18 cellular contexts compared by ENCODE assay signal in genomic region chr3:172643780-172644179, GRCh38.
A peak's percentile ranks its signal among the peaks of the same experiment; 100 is the strongest.
DNase-seq lines count a peak whose midpoint lies in the region; ATAC-seq and TF ChIP-seq lines count a peak whose summit lies in the region.
"Had no signal": no experiment of that assay in that cellular context is flagged by ENCODE, and none has a peak within 500 bp of the region (broad histone marks: within the 10 kb centered on the region; RNA-seq: fewer than 3 reads in every experiment).

No MANE protein-coding gene starts in this region.

- H3K23ac ChIP-seq in mesendoderm (ENCODE audit: low read length), result no peak overlapping the region

- no peak overlapping the region for H2BK120ac ChIP-seq in mesendoderm (ENCODE audit: low read depth, low read length)

- DNase-seq in AML-193 (lab: John Stamatoyannopoulos, UW) (peak; percentile 55 to 58), Karpas-422 (peak; percentile 4), esophagus muscularis mucosa (ENCODE audit: extremely low spot score) (peak; percentile 42), mesendoderm (no peak)
- no peak for DNase-seq in activated CD4-positive, alpha-beta T cell treated with anti-CD3 and anti-CD28 coated beads for 1 hour
- DNase-seq: 8988T; ACHN; C1 segment of cervical spinal cord; Calu3; CD4-positive, alpha-beta memory T cell; COR-L47; DMS53; DMS79 treated with DMSO at 0.1 percent for 48 hours; GM23248; H7; HCEC 1CT had no signal

- H3K4me2 ChIP-seq in Karpas-422 (ENCODE audit: low read depth, low read length, poor library complexity, severe bottlenecking) (no peak overlapping the region), mesendoderm (ENCODE audit: low read length) (no peak overlapping the region)
- H3K4me2 ChIP-seq: A549 had no signal

- no peaks in the 10 kb centered on the region for H3K9me3 ChIP-seq in Karpas-422 (ENCODE audit: low read length)
- no peaks in the 10 kb centered on the region for H3K9me3 ChIP-seq in esophagus muscularis mucosa
- H3K9me3 ChIP-seq: A549 had no signal

- TF ChIP-seq EP300 in esophagus muscularis mucosa (IDR thresholded peaks at IDR 0.05), result no peak

- H3K9ac ChIP-seq in Karpas-422 (ENCODE audit: low read length) (no peak overlapping the region), mesendoderm (ENCODE audit: low read length) (no peak overlapping the region)
- H3K9ac ChIP-seq: GM23248 had no signal

- H3K4me3 ChIP-seq in Karpas-422 (ENCODE audit: low read length), result no peak overlapping the region
- no peak overlapping the region for H3K4me3 ChIP-seq in esophagus muscularis mucosa
- H3K4me3 ChIP-seq in mesendoderm (ENCODE audit: low read length), result no peak overlapping the region
- H3K4me3 ChIP-seq: A549, GM23248 had no signal

- H3K79me2 ChIP-seq in Karpas-422 (ENCODE audit: low read length) (no peaks in the 10 kb centered on the region), mesendoderm (ENCODE audit: control insufficient read depth, insufficient read depth, low read length) (no peaks in the 10 kb centered on the region)

- TF ChIP-seq CTCF in esophagus muscularis mucosa (IDR thresholded peaks at IDR 0.05), result no peak

- H4K8ac ChIP-seq in mesendoderm (ENCODE audit: low read depth, low read length), result no peak overlapping the region

- no peaks in the 10 kb centered on the region for H4K20me1 ChIP-seq in Karpas-422 (ENCODE audit: insufficient read depth, low read depth, low read length)

- H3K36me3 ChIP-seq in Karpas-422 (ENCODE audit: insufficient read depth, low read length), result no peaks in the 10 kb centered on the region
- peaks cover 0 to 41% (median 22%) of the 10 kb centered on the region in 4 donors for H3K36me3 ChIP-seq in esophagus muscularis mucosa
- H3K36me3 ChIP-seq in mesendoderm (ENCODE audit: control insufficient read depth, insufficient read depth, low read length), result no peaks in the 10 kb centered on the region

- H3K56ac ChIP-seq in mesendoderm (ENCODE audit: low read length), result no peak overlapping the region

- 100% methylated on average over 2 of the region's 2 CpGs for WGBS in esophagus muscularis mucosa
- no CpG with 5 or more reads among the region's 2 CpGs for WGBS in mesendoderm (ENCODE audit: extremely low coverage, insufficient coverage, low lambda C conversion rate)

- H3K9me2 ChIP-seq in Karpas-422 (replicated peaks; ENCODE audit: insufficient read depth, low read length), result no peaks in the 10 kb centered on the region

- H3K18ac ChIP-seq in mesendoderm (ENCODE audit: low read length), result no peak overlapping the region

- no peak overlapping the region for H4K5ac ChIP-seq in mesendoderm (ENCODE audit: low read length)

- H3K27me3 ChIP-seq in Karpas-422 (ENCODE audit: low read length), result no peaks in the 10 kb centered on the region
- no peaks in the 10 kb centered on the region for H3K27me3 ChIP-seq in esophagus muscularis mucosa
- H3K27me3 ChIP-seq in mesendoderm (ENCODE audit: insufficient read depth, low read length, poor library complexity), result no peaks in the 10 kb centered on the region

- ATAC-seq in activated CD4-positive, CD25-positive, alpha-beta regulatory T cell treated with anti-CD3 and anti-CD28 coated beads, Interleukin-2, amount 50 U/mL, for 24 hours, result no peak
- ATAC-seq: A549 had no signal

- intact Hi-C loops in esophagus muscularis mucosa (cut with DNase I), result no loop called here

- TF ChIP-seq POLR2A in esophagus muscularis mucosa (IDR thresholded peaks at IDR 0.05; ENCODE audit: low read depth), result no peak

- H3K79me1 ChIP-seq in mesendoderm (ENCODE audit: low read length), result no peaks in the 10 kb centered on the region

- no peak overlapping the region for H2BK15ac ChIP-seq in mesendoderm (replicated peaks; ENCODE audit: low read depth)

- H3K27ac ChIP-seq in Karpas-422 (ENCODE audit: low read length), result no peak overlapping the region
- H3K27ac ChIP-seq in esophagus muscularis mucosa (replicated peaks in 1 of 4), result no peak overlapping the region
- no peak overlapping the region for H3K27ac ChIP-seq in mesendoderm (ENCODE audit: low read depth, low read length)
- H3K27ac ChIP-seq: A549, GM23248 had no signal

- H3K4me1 ChIP-seq in Karpas-422 (ENCODE audit: low read length), result no peaks in the 10 kb centered on the region
- peaks cover 13 to 30% (median 28%) of the 10 kb centered on the region in 4 donors for H3K4me1 ChIP-seq in esophagus muscularis mucosa
- no peaks in the 10 kb centered on the region for H3K4me1 ChIP-seq in mesendoderm (ENCODE audit: control insufficient read depth, low read depth, low read length)

- H2AFZ ChIP-seq in Karpas-422 (ENCODE audit: low read length), result no peak overlapping the region
- H2AFZ ChIP-seq: GM23248 had no signal

- no peak overlapping the region for H2AK5ac ChIP-seq in mesendoderm (ENCODE audit: low read length)

- H2BK5ac ChIP-seq in mesendoderm (ENCODE audit: low read length), result no peak overlapping the region

- no peak overlapping the region for H3K4ac ChIP-seq in mesendoderm (ENCODE audit: low read depth, low read length)

Comparison
In these comparisons a context has a peak if more than half of its experiments do, and no peak if none do; other contexts are left out.
1. DNase-seq: peak in AML-193 (2 of 2), Karpas-422 (single experiment) and esophagus muscularis mucosa (single experiment); none in activated CD4-positive, alpha-beta T cell treated with anti-CD3 and anti-CD28 coated beads for 1 hour (single experiment) and mesendoderm (single experiment).